In the genomic region with DNA sequence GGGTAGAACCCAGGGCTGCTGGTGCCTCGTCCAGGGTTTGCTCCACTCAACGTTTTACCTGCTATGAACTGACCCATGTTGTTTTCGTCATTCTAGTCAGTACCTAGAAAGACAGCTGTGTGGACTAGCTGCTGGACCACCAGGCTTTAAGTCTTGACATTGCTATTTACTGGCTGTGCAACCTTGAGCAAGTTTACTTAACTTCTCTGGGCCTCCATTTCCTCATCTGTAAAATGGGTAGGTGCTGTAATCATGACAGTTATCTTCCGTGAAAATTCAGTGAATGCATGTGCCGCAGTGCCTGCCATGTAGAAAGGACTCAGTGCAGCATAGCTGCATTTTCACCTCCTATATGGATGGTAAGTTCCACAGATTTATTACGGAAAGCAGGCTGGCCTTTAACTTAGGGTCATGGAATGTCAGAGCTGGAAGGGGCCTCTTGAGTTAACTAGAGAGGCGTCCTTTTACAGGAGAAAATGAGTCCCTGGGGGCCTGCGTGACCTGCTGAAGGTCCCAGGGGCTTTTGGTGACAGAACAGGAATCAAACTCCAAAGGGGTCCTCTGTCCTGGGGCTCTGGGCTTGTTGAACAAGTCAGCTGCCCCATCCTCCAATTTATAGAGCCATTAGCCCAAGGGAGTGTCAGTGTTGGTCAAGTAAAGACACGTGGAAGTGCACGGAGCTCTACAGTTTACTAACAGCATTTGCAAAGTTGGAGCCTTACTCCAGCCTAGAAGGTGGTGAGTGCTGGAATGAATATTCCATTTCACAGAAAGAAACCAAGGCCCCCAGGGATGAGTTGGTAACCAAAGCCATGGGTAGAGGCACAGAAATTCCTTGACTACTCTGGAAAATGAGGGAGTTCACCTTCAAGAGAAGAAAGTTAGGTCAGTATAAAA, we compare ENCODE assay signal across 8 cellular contexts. TPM values are rescaled to one million over a fixed set of nuclear protein-coding genes. Genes with fewer than 3 reads are reported as not detected.
DNase-seq lines count a peak whose midpoint lies in the region; ATAC-seq and TF ChIP-seq lines count a peak whose summit lies in the region.

No MANE protein-coding gene starts in this region.

- TF ChIP-seq CTCF in heart right ventricle (IDR thresholded peaks at IDR 0.05) (no peak), endodermal cell (conservative IDR thresholded peaks at IDR 0.05) (no peak)

- H3K4me1 Mint-ChIP-seq in endodermal cell = peaks cover 46% of the 10 kb centered on the region

- peak overlapping the region; percentile 86 to 100 (median 98) for H3K27ac ChIP-seq in heart right ventricle
- H3K27ac ChIP-seq in endodermal cell (ENCODE audit: low read depth, low read length) = peak overlapping the region; percentile 94

- H3K36me3 Mint-ChIP-seq in endodermal cell (ENCODE audit: low read depth) = no peaks in the 10 kb centered on the region

- H3K9ac ChIP-seq in endodermal cell (ENCODE audit: extremely low read depth, low read length, poor library complexity, severe bottlenecking) = no peak overlapping the region

- ATAC-seq in heart right ventricle (no peak), Right ventricle myocardium inferior (no peak), HG02623 (IDR thresholded peaks at IDR 0.05; ENCODE audit: unreplicated experiment) (no peak), HG02642 (IDR thresholded peaks at IDR 0.05; ENCODE audit: poor library complexity, unreplicated experiment) (no peak)

- H3K27me3 Mint-ChIP-seq in endodermal cell (ENCODE audit: insufficient read depth) = peaks cover 17% of the 10 kb centered on the region

- H3K36me3 ChIP-seq in heart right ventricle = no peaks in the 10 kb centered on the region
- no peaks in the 10 kb centered on the region for H3K36me3 ChIP-seq in endodermal cell (ENCODE audit: control insufficient read depth, insufficient read depth, low read length)
- H3K36me3 ChIP-seq in neuron (ENCODE audit: insufficient read depth, low read length) = no peaks in the 10 kb centered on the region

- WGBS in heart right ventricle, 2 donors = 68 to 70% methylated on average over 10 of the region's 10 CpGs
- 75 to 83% methylated on average over 9 to 10 of the region's 10 CpGs for WGBS in endodermal cell (ENCODE audit: insufficient coverage in 1 of 2, insufficient read length in 1 of 2), 2 experiments

- H3K9me3 Mint-ChIP-seq in endodermal cell = no peaks in the 10 kb centered on the region

- H3K4me3 Mint-ChIP-seq in endodermal cell = no peak overlapping the region

- no peaks in the 10 kb centered on the region for H3K9me3 ChIP-seq in heart right ventricle
- no peaks in the 10 kb centered on the region for H3K9me3 ChIP-seq in endodermal cell (ENCODE audit: control insufficient read depth, low read length)
- H3K9me3 ChIP-seq in neuron (ENCODE audit: low read length) = no peaks in the 10 kb centered on the region

- peak overlapping the region in 1 of 10 donors; percentile 7 for H3K4me3 ChIP-seq in heart right ventricle
- no peak overlapping the region for H3K4me3 ChIP-seq in endodermal cell (ENCODE audit: low read length)
- H3K4me3 ChIP-seq in neuron (ENCODE audit: low read length) = peak overlapping the region; percentile 27

- H3K27ac Mint-ChIP-seq in endodermal cell = peak overlapping the region; percentile 50

- no peak overlapping the region for H2AFZ ChIP-seq in neuron (ENCODE audit: low read depth, low read length)

- peaks cover 49 to 72% (median 66%) of the 10 kb centered on the region in 9 donors for H3K4me1 ChIP-seq in heart right ventricle
- peaks cover 28% of the 10 kb centered on the region for H3K4me1 ChIP-seq in endodermal cell (ENCODE audit: control insufficient read depth, insufficient read depth, low read length)
- H3K4me1 ChIP-seq in neuron (ENCODE audit: insufficient read depth, low read length) = peaks cover 63% of the 10 kb centered on the region

- no peak for DNase-seq in heart right ventricle
- DNase-seq in Right ventricle myocardium inferior (ENCODE audit: missing footprints) = no peak
- no peak for DNase-seq in endodermal cell
- DNase-seq in SHP77 (lab: John Stamatoyannopoulos, UW) = no peak
- DNase-seq in DMS 273 (lab: John Stamatoyannopoulos, UW; ENCODE audit: unreplicated experiment) = no peak

- H3K27me3 ChIP-seq in heart right ventricle = no peaks in the 10 kb centered on the region
- peaks cover 25% of the 10 kb centered on the region for H3K27me3 ChIP-seq in endodermal cell (ENCODE audit: control insufficient read depth, insufficient read depth, low read length, poor library complexity, severe bottlenecking)
- H3K27me3 ChIP-seq in neuron (ENCODE audit: insufficient read depth, low read length) = no peaks in the 10 kb centered on the region

- intact Hi-C loops in heart right ventricle (cut with DNase I) = loop anchor here in 3 of 10 donors (1.0 kb wide), 3 partner anchors 8 to 10 kb away; no protein-coding TSS in a partner anchor
- intact Hi-C loops in Right ventricle myocardium inferior (cut with DNase I) = no loop called here

RNA-seq across cellular contexts. Expression of a gene that starts 12.0 kb away (rescaled TPM):
- total RNA-seq in heart right ventricle (1,000 to 10,000 TPM; 4,742 to 8,462 (median 5,956) TPM), Right ventricle myocardium inferior (5,781 TPM), endodermal cell (1,000 to 10,000 TPM; 5,233 to 6,894 TPM)
- polyA plus RNA-seq in heart right ventricle = 1,000 to 10,000 TPM in 1 of 2 donors, 100 to 1,000 TPM in 1; 205 to 8,339 TPM
- 1,429 TPM for polyA plus RNA-seq in endodermal cell (2013, experiment 1 of 2)
- polyA plus RNA-seq in endodermal cell (2013, experiment 2 of 2) = 1,867 TPM

RNA-seq across cellular contexts. Expression of a gene that starts 38.1 kb away (rescaled TPM):
- total RNA-seq in heart right ventricle (10 to 100 TPM; 47.4 to 66.9 (median 55.6) TPM), Right ventricle myocardium inferior (55.6 TPM), endodermal cell (10 to 100 TPM; 62.9 to 67.4 TPM)
- polyA plus RNA-seq in heart right ventricle = 100 to 1,000 TPM in 1 of 2 donors, 10 to 100 TPM in 1; 90.0 to 130 TPM
- polyA plus RNA-seq in endodermal cell (2013, experiment 1 of 2) = 54.0 TPM
- 51.0 TPM for polyA plus RNA-seq in endodermal cell (2013, experiment 2 of 2)
